Comparison of ENCODE assay signal across 1 cellular context in genomic region chr4:1711055-1711905, GRCh38.
A peak's percentile ranks its signal among the peaks of the same experiment; 100 is the strongest.
TF ChIP-seq lines count a peak whose summit lies in the region.

No MANE protein-coding gene starts in this region.

TF ChIP-seq in K562, 482 proteins besides CTCF, POLR2A, EP300 and RAD21 (continued from another document and continues in another):
- TF ChIP-seq ZNF592 (IDR thresholded peaks at IDR 0.05) (no peak), MAX (CRISPR knock-in tag; IDR thresholded peaks at IDR 0.05) (peak; percentile 68), PHF21A (IDR thresholded peaks at IDR 0.05; ENCODE audit: borderline replicate concordance, low read depth) (no peak), ZNF609 (CRISPR knock-in tag; IDR thresholded peaks at IDR 0.05; ENCODE audit: borderline replicate concordance) (no peak), ATF3 (IDR thresholded peaks at IDR 0.05) (no peak), ATF3 (CRISPR knock-in tag; conservative IDR thresholded peaks at IDR 0.05) (no peak), EHMT2 (IDR thresholded peaks at IDR 0.05) (no peak), TBL1XR1 (IDR thresholded peaks at IDR 0.05; ENCODE audit: low read length in 2 of 2) (no peak), TRIM25 (IDR thresholded peaks at IDR 0.05; ENCODE audit: borderline replicate concordance) (0 out of 2 replicates have a peak, but pooled peaks have one; percentile 17), UBTF (IDR thresholded peaks at IDR 0.05; ENCODE audit: borderline replicate concordance in 1 of 2, low read depth in 2 of 2, low read length in 2 of 2) (peak in 1 of 2 experiments; percentile 85; a peak in 1 of 4 replicates), BRF1 (IDR thresholded peaks at IDR 0.05; ENCODE audit: borderline replicate concordance, extremely low read depth, insufficient read length) (no peak), ZNF316 (IDR thresholded peaks at IDR 0.05) (no peak), MECOM (CRISPR knock-in tag; IDR thresholded peaks at IDR 0.05) (no peak), ZNF717 (CRISPR knock-in tag; IDR thresholded peaks at IDR 0.05) (no peak), GTF2B (IDR thresholded peaks at IDR 0.05; ENCODE audit: extremely low read depth, insufficient read length) (no peak), POLR2H (tag; IDR thresholded peaks at IDR 0.05; ENCODE audit: low read depth) (no peak), SOX6 (IDR thresholded peaks at IDR 0.05) (no peak), GABPB1 (CRISPR knock-in tag; IDR thresholded peaks at IDR 0.05) (no peak), TFAM (CRISPR knock-in tag; conservative IDR thresholded peaks at IDR 0.05) (no peak), RBM17 (IDR thresholded peaks at IDR 0.05; ENCODE audit: borderline replicate concordance, low read depth, low read length) (no peak), HDGF (IDR thresholded peaks at IDR 0.05) (0 out of 2 replicates have a peak, but pooled peaks have one; percentile 57), ZNF766 (CRISPR knock-in tag; conservative IDR thresholded peaks at IDR 0.05) (no peak), CBFB (CRISPR knock-in tag; IDR thresholded peaks at IDR 0.05) (no peak), SAP30 (IDR thresholded peaks at IDR 0.05; ENCODE audit: borderline replicate concordance, insufficient read depth, low read depth, low read length, poor library complexity, severe bottlenecking) (peak; percentile 58), MIER1 (IDR thresholded peaks at IDR 0.05; ENCODE audit: low read depth) (no peak), ZNF695 (CRISPR knock-in tag; IDR thresholded peaks at IDR 0.05) (no peak), WHSC1 (IDR thresholded peaks at IDR 0.05; ENCODE audit: low read length) (no peak), FUS (optimal IDR thresholded peaks at IDR 0.05; ENCODE audit: low read depth, low read length) (no peak), NFIC (IDR thresholded peaks at IDR 0.05) (no peak), ZNF263 (CRISPR knock-in tag; IDR thresholded peaks at IDR 0.05; ENCODE audit: borderline replicate concordance) (peak; percentile 78), ZNF75A (CRISPR knock-in tag; IDR thresholded peaks at IDR 0.05) (no peak), SAFB (IDR thresholded peaks at IDR 0.05; ENCODE audit: borderline replicate concordance, low read depth, low read length) (no peak), ZFP36 (IDR thresholded peaks at IDR 0.05; ENCODE audit: low read depth, low read length, partially characterized antibody) (no peak), MEIS2 (IDR thresholded peaks at IDR 0.05; ENCODE audit: partially characterized antibody) (no peak), KHSRP (IDR thresholded peaks at IDR 0.05) (no peak), NR2C2 (CRISPR knock-in tag; IDR thresholded peaks at IDR 0.05) (no peak), NR2C2 (tag; IDR thresholded peaks at IDR 0.05) (no peak), L3MBTL2 (IDR thresholded peaks at IDR 0.05) (no peak), ZNF584 (CRISPR knock-in tag; IDR thresholded peaks at IDR 0.05; ENCODE audit: low read depth) (no peak), SNRNP70 (optimal IDR thresholded peaks at IDR 0.05; ENCODE audit: low read depth, low read length) (no peak), SMARCB1 (IDR thresholded peaks at IDR 0.05; ENCODE audit: insufficient read length, low read depth) (no peak), MNT (conservative IDR thresholded peaks at IDR 0.05) (peak; percentile 38 to 67; a peak in 3 of 4 replicates), GTF3C2 (IDR thresholded peaks at IDR 0.05; ENCODE audit: borderline replicate concordance, extremely low read depth, insufficient read length) (no peak), BHLHE40 (IDR thresholded peaks at IDR 0.05; ENCODE audit: low read length) (0 out of 2 replicates have a peak, but pooled peaks have one; percentile 27), RBM25 (IDR thresholded peaks at IDR 0.05; ENCODE audit: low read depth, low read length, severe bottlenecking) (no peak), HLTF (IDR thresholded peaks at IDR 0.05) (no peak), GABPA (tag; conservative IDR thresholded peaks at IDR 0.05; ENCODE audit: low read depth) (no peak), ILK (tag; IDR thresholded peaks at IDR 0.05; ENCODE audit: borderline replicate concordance, low read depth) (no peak), CHCHD3 (CRISPR knock-in tag; IDR thresholded peaks at IDR 0.05) (no peak)
